Comparison of ENCODE assay signal across 8 cellular contexts in genomic region chr3:9890249-9891071, GRCh38. TPM values are rescaled to one million over a fixed set of nuclear protein-coding genes. Genes with fewer than 3 reads are reported as not detected.
DNase-seq lines count a peak whose midpoint lies in the region; ATAC-seq and TF ChIP-seq lines count a peak whose summit lies in the region.

Gene JAGN1 (plus strand): TSS chr3:9890610. CDS start chr3:9890723, 113 bp downstream.

- H3K27me3 ChIP-seq in OCI-LY1 (ENCODE audit: insufficient read depth, low read length) = no peaks in the 10 kb centered on the region

- H3K36me3 ChIP-seq in OCI-LY1 (ENCODE audit: insufficient read depth, low read length) (peaks cover 26% of the 10 kb centered on the region), mesodermal cell (ENCODE audit: control insufficient read depth, insufficient read depth, low read length) (peaks cover 34% of the 10 kb centered on the region)

- H3K79me2 ChIP-seq in OCI-LY1 (ENCODE audit: insufficient read depth, low read length) = peaks cover 12% of the 10 kb centered on the region

- H3F3A ChIP-seq in OCI-LY1 (ENCODE audit: insufficient read depth, low read length) = no peaks in the 10 kb centered on the region

- H3K4me2 ChIP-seq in OCI-LY1 (ENCODE audit: low read length) = peak within 1 kb of the TSS; percentile 74

- in situ Hi-C loops in endometrial microvascular endothelial cells (cut with HindIII; ENCODE audit: inconsistent ontology term, low pct_unique_long_range_greater_than_20kb, low sequenced_read_pairs) = no loop called here

- peak within 1 kb of the TSS; percentile 96 for H3K9ac ChIP-seq in OCI-LY1 (ENCODE audit: low read length)

- H2AFZ ChIP-seq in OCI-LY1 (ENCODE audit: low read length) = 0 out of 2 replicates have a peak within 1 kb of the TSS, but pooled peaks have one; percentile 51

- ATAC-seq in GM19467 (IDR thresholded peaks at IDR 0.05; ENCODE audit: unreplicated experiment) = peak; percentile 74

- H3K4me3 ChIP-seq in OCI-LY1 (ENCODE audit: low read depth, low read length, poor library complexity, severe bottlenecking) (peak within 1 kb of the TSS; percentile 96), mesodermal cell (ENCODE audit: extremely low read depth, insufficient read depth, low read length, poor library complexity, severe bottlenecking) (peak within 1 kb of the TSS; percentile 100)

- H4K20me1 ChIP-seq in OCI-LY1 (ENCODE audit: insufficient read depth, low read length) = no peaks in the 10 kb centered on the region

- H3K9me2 ChIP-seq in OCI-LY1 (ENCODE audit: low read depth, low read length) = no peaks in the 10 kb centered on the region

- H3K4me1 ChIP-seq in OCI-LY1 (ENCODE audit: insufficient read depth, low read length, severe bottlenecking) = peaks cover 13% of the 10 kb centered on the region
- no peaks in the 10 kb centered on the region for H3K4me1 ChIP-seq in mesodermal cell (ENCODE audit: control insufficient read depth, insufficient read depth, low read length, poor library complexity, severe bottlenecking)

- H3K27ac ChIP-seq in OCI-LY1 (ENCODE audit: low read depth, low read length, poor library complexity, severe bottlenecking) (peak within 1 kb of the TSS; percentile 21), mesodermal cell (ENCODE audit: low read depth, low read length, severe bottlenecking) (peak within 1 kb of the TSS; percentile 73)

- TF ChIP-seq CTCF in OCI-LY1 (IDR thresholded peaks at IDR 0.05; ENCODE audit: low read length) = no peak

- H3K9me3 ChIP-seq in OCI-LY1 (ENCODE audit: low read length) (no peaks in the 10 kb centered on the region), mesodermal cell (ENCODE audit: control insufficient read depth, low read length) (no peaks in the 10 kb centered on the region)

- DNase-seq in COLO668 (lab: John Stamatoyannopoulos, UW; ENCODE audit: unreplicated experiment) (peak; percentile 85), HS-27A (ENCODE audit: low read depth) (peak; percentile 80)
- peak; percentile 79 for DNase-seq in activated CD8-positive, alpha-beta memory T cell treated with anti-CD3 and anti-CD28 coated beads, Interleukin-2, amount 50 U/mL, for 24 hours (ENCODE audit: extremely low read depth)
- DNase-seq in stimulated activated CD8-positive, alpha-beta memory T cell treated with anti-CD3 and anti-CD28 coated beads, Interleukin-15, amount 100 ng/mL, for 1 hour (ENCODE audit: low read depth) = peak; percentile 90

- WGBS in mesodermal cell (ENCODE audit: insufficient coverage in 2 of 2), 2 experiments = 1 to 2% methylated on average over 35 to 53 of the region's 62 CpGs

RNA-seq across cellular contexts. Expression of gene JAGN1, which starts in this region (rescaled TPM):
- total RNA-seq in endometrial microvascular endothelial cells (ENCODE audit: inconsistent ontology term) = 51.5 TPM
- 40.6 TPM for polyA plus RNA-seq in mesodermal cell (2013, experiment 1 of 2)
- 38.7 TPM for polyA plus RNA-seq in mesodermal cell (2013, experiment 2 of 2)

Comparison
In these comparisons a context has a peak if more than half of its experiments do, and no peak if none do; other contexts are left out.
1. Peak in every context shown above with its lines: DNase-seq, ATAC-seq, H3K4me3 ChIP-seq and H3K27ac ChIP-seq.